Comparison of ENCODE assay signal across 16 cellular contexts in genomic region chr6:56144538-56145324, GRCh38.
DNase-seq lines count a peak whose midpoint lies in the region; TF ChIP-seq lines count a peak whose summit lies in the region.
"Had no signal": no experiment of that assay in that cellular context is flagged by ENCODE, and none has a peak within 500 bp of the region (broad histone marks: within the 10 kb centered on the region; RNA-seq: fewer than 3 reads in every experiment).

No MANE protein-coding gene starts in this region.

- DNase-seq in A673 (ENCODE audit: low spot score): peak; percentile 24
- DNase-seq in HK-2 (ENCODE audit: unreplicated experiment): peak; percentile 0
- peak; percentile 48 for DNase-seq in amniotic epithelial cell (ENCODE audit: low read depth)
- DNase-seq in glomerular visceral epithelial cell (ENCODE audit: extremely low spot score): peak; percentile 34
- no peak for DNase-seq in BE2C
- no peak for DNase-seq in RPMI8226
- DNase-seq in NCI-H345 (lab: John Stamatoyannopoulos, UW): no peak
- no peak for DNase-seq in Caco-2
- DNase-seq: activated naive CD8-positive, alpha-beta T cell treated with anti-CD3 and anti-CD28 coated beads for 36 hours; activated T-cell treated with anti-CD3 and anti-CD28 coated beads for 4 hours; foreskin melanocyte; NCI-H1092 treated with DMSO at 0.1 percent for 48 hours; NCI-H446; stimulated activated CD4-positive, alpha-beta T cell treated with anti-CD3 and anti-CD28 coated beads, Interleukin-12 subunit alpha, Interleukin-12 subunit beta, amount 100 ng/mL, for 4 hours; T-cell had no signal

- H3K9me3 ChIP-seq in A673 (ENCODE audit: low read depth, low read length, poor library complexity, severe bottlenecking) (no peaks in the 10 kb centered on the region), BE2C (no peaks in the 10 kb centered on the region; the same call in 1 of the 2 replicates), Caco-2 (no peaks in the 10 kb centered on the region)

- intact Hi-C loops in A673 (cut with micrococcal nuclease; ENCODE audit: unreplicated experiment) (no loop called here), Caco-2 (cut with micrococcal nuclease; ENCODE audit: unreplicated experiment) (no loop called here)

- H3K4me3 Mint-ChIP-seq in Caco-2 (ENCODE audit: unreplicated experiment): no peak overlapping the region
- H3K4me3 Mint-ChIP-seq: activated naive CD8-positive, alpha-beta T cell treated with anti-CD3 and anti-CD28 coated beads for 36 hours; T-cell had no signal

- H3K36me3 ChIP-seq in A673 (ENCODE audit: insufficient read depth, low read length, poor library complexity, severe bottlenecking) (peaks cover 38% of the 10 kb centered on the region), BE2C (no peaks in the 10 kb centered on the region), Caco-2 (ENCODE audit: control insufficient read depth, insufficient read depth, low read length) (no peaks in the 10 kb centered on the region)

- H3K4me1 ChIP-seq in A673 (ENCODE audit: insufficient read depth, low read length, poor library complexity, severe bottlenecking) (peaks cover 35% of the 10 kb centered on the region), BE2C (no peaks in the 10 kb centered on the region), Caco-2 (no peaks in the 10 kb centered on the region)

- CTCF ChIA-PET in A673 (lab: Charles Lee): no interaction called here
- CTCF ChIA-PET in Caco-2 (lab: Charles Lee): no interaction called here

- H3K36me3 Mint-ChIP-seq in Caco-2 (ENCODE audit: insufficient read depth, unreplicated experiment): no peaks in the 10 kb centered on the region
- H3K36me3 Mint-ChIP-seq: activated naive CD8-positive, alpha-beta T cell treated with anti-CD3 and anti-CD28 coated beads for 36 hours; T-cell had no signal

- H3K27me3 Mint-ChIP-seq in Caco-2 (ENCODE audit: insufficient read depth, unreplicated experiment): no peaks in the 10 kb centered on the region
- H3K27me3 Mint-ChIP-seq: activated naive CD8-positive, alpha-beta T cell treated with anti-CD3 and anti-CD28 coated beads for 36 hours; T-cell had no signal

- no peaks in the 10 kb centered on the region for H3K27me3 ChIP-seq in A673 (replicated peaks; ENCODE audit: insufficient read depth, low read depth, low read length, poor library complexity)
- no peaks in the 10 kb centered on the region for H3K27me3 ChIP-seq in BE2C
- no peaks in the 10 kb centered on the region for H3K27me3 ChIP-seq in Caco-2 (replicated peaks; ENCODE audit: control insufficient read depth, insufficient read depth, low read length)

- POLR2A ChIA-PET in A673 (lab: Charles Lee; ENCODE audit: low non-redundant PET) (no interaction called here), Caco-2 (lab: Charles Lee) (no interaction called here)

- H3K4me3 ChIP-seq in A673 (ENCODE audit: low read depth, low read length, poor library complexity, severe bottlenecking) (no peak overlapping the region), BE2C (ENCODE audit: low read depth, low read length) (no peak overlapping the region), Caco-2 (ENCODE audit: low read depth, low read length) (no peak overlapping the region)
- H3K4me3 ChIP-seq: coronary artery had no signal

- H3K4me1 Mint-ChIP-seq in Caco-2 (ENCODE audit: low read depth, unreplicated experiment): no peaks in the 10 kb centered on the region
- H3K4me1 Mint-ChIP-seq: activated naive CD8-positive, alpha-beta T cell treated with anti-CD3 and anti-CD28 coated beads for 36 hours; T-cell had no signal

- no peaks in the 10 kb centered on the region for H3K9me3 Mint-ChIP-seq in Caco-2 (ENCODE audit: unreplicated experiment)

- peak overlapping the region; percentile 48 for H3K27ac ChIP-seq in A673 (ENCODE audit: low read depth, low read length, poor library complexity, severe bottlenecking)
- H3K27ac ChIP-seq: coronary artery had no signal

- TF ChIP-seq CTCF in A673 (conservative IDR thresholded peaks at IDR 0.05; ENCODE audit: low read depth, low read length) (no peak), BE2C (IDR thresholded peaks at IDR 0.05; ENCODE audit: low read depth, low read length) (no peak), Caco-2 (IDR thresholded peaks at IDR 0.05; ENCODE audit: insufficient read depth in 1 of 2, low read depth in 1 of 2, low read length in 1 of 2, severe bottlenecking in 1 of 2, unreplicated experiment in 1 of 2) (no peak)

- H3K27ac Mint-ChIP-seq in Caco-2 (ENCODE audit: unreplicated experiment): no peak overlapping the region
- H3K27ac Mint-ChIP-seq: activated naive CD8-positive, alpha-beta T cell treated with anti-CD3 and anti-CD28 coated beads for 36 hours; T-cell had no signal

- BruUV-seq in A673 (replicated peaks; lab: Mats Ljungman, UMichigan) (no TSS peak), Caco-2 (replicated peaks; lab: Mats Ljungman, UMichigan) (no TSS peak)

Comparison
In these comparisons a context has a peak if more than half of its experiments do, and no peak if none do; other contexts are left out.
1. DNase-seq: peak in A673 (single experiment), HK-2 (single experiment), amniotic epithelial cell (single experiment) and glomerular visceral epithelial cell (single experiment); none in BE2C (single experiment), RPMI8226 (single experiment), NCI-H345 (single experiment) and Caco-2 (0 of 2).